ENCODE assay signal across 1 cellular context in the genomic region with DNA sequence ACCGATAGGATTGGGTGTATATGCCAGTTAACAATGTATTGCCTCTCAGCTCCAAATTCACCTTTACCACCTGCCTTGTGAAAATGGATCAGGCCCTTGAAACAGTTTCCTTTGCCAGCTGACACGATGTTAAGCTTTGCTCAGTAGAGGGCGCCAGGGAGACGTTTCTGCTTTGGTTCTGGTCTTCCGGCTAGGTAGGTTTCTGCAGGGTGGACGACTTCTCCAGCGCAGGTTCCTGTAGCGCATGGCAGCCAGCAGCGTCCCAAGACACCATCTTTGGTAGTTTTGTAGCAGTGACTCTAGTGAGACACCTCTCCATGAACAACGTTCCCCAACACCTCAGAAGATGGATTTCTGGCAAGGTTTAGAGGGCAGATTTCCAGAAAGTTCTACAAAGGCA.
TF ChIP-seq lines count a peak whose summit lies in the region.

No MANE protein-coding gene starts in this region.

TF ChIP-seq in WTC11, 78 proteins besides CTCF, POLR2A, EP300 and RAD21 (continued from another document):
- TF ChIP-seq, protein P1, sequence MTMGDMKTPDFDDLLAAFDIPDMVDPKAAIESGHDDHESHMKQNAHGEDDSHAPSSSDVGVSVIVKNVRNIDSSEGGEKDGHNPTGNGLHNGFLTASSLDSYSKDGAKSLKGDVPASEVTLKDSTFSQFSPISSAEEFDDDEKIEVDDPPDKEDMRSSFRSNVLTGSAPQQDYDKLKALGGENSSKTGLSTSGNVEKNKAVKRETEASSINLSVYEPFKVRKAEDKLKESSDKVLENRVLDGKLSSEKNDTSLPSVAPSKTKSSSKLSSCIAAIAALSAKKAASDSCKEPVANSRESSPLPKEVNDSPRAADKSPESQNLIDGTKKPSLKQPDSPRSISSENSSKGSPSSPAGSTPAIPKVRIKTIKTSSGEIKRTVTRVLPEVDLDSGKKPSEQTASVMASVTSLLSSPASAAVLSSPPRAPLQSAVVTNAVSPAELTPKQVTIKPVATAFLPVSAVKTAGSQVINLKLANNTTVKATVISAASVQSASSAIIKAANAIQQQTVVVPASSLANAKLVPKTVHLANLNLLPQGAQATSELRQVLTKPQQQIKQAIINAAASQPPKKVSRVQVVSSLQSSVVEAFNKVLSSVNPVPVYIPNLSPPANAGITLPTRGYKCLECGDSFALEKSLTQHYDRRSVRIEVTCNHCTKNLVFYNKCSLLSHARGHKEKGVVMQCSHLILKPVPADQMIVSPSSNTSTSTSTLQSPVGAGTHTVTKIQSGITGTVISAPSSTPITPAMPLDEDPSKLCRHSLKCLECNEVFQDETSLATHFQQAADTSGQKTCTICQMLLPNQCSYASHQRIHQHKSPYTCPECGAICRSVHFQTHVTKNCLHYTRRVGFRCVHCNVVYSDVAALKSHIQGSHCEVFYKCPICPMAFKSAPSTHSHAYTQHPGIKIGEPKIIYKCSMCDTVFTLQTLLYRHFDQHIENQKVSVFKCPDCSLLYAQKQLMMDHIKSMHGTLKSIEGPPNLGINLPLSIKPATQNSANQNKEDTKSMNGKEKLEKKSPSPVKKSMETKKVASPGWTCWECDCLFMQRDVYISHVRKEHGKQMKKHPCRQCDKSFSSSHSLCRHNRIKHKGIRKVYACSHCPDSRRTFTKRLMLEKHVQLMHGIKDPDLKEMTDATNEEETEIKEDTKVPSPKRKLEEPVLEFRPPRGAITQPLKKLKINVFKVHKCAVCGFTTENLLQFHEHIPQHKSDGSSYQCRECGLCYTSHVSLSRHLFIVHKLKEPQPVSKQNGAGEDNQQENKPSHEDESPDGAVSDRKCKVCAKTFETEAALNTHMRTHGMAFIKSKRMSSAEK (CRISPR knock-in tag; IDR thresholded peaks at IDR 0.05; ENCODE audit: borderline replicate concordance), result 0 out of 2 replicates have a peak, but pooled peaks have one; percentile 57
